ENCODE assay signal across 29 cellular contexts in the genomic region with DNA sequence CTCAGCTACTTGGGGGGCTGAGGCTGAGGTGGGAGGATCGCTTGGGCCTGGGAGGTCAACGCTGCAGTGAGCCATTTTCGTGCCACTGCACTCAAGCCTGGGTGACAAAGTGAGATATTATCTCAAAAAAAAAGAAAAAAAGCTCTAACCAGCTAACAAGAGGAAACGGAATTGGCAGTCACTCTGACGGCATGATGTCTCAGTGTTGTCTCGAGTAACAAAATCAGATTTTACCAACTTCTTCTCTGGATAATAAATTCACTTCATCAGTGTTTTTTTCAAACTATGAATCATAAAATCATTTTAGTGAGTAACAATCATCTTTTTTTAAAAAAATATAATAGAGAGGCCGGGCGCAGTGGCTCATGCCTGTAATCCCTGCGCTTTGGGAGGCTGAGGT.
"Had no signal": no experiment of that assay in that cellular context is flagged by ENCODE, and none has a peak within 500 bp of the region (broad histone marks: within the 10 kb centered on the region; RNA-seq: fewer than 3 reads in every experiment).

No MANE protein-coding gene starts in this region.

- H3K27ac ChIP-seq: brain microvascular endothelial cell, coronary artery, esophagus muscularis mucosa, gastroesophageal sphincter, heart right ventricle, WERI-Rb-1 had no signal

- H3K27me3 ChIP-seq: brain microvascular endothelial cell, esophagus muscularis mucosa, gastroesophageal sphincter, heart right ventricle had no signal

- H3K36me3 ChIP-seq: brain microvascular endothelial cell, esophagus muscularis mucosa, gastroesophageal sphincter, heart right ventricle, WERI-Rb-1 had no signal

- DNase-seq: activated B cell treated with CpG ODN at 0.5 μM for 24 hours; activated CD4-positive, alpha-beta T cell treated with anti-CD3 and anti-CD28 coated beads for 48 hours; activated CD4-positive, alpha-beta T cell treated with anti-CD3 and anti-CD28 coated beads, Interleukin-2, amount 50 U/mL, for 1 hour; activated CD4-positive, alpha-beta T cell treated with anti-CD3 and anti-CD28 coated beads, Interleukin-2, amount 50 U/mL, for 48 hours; activated CD8-positive, alpha-beta memory T cell treated with anti-CD3 and anti-CD28 coated beads for 24 hours; activated CD8-positive, alpha-beta T cell treated with anti-CD3 and anti-CD28 coated beads for 36 hours; activated effector memory CD4-positive, alpha-beta T cell treated with Interleukin-2 at 50 U/mL for 16 hours; activated gamma-delta T cell treated with Interleukin-2 at 50 U/mL for 16 hours; activated naive CD4-positive, alpha-beta T cell treated with anti-CD3 and anti-CD28 coated beads, Interleukin-2, amount 50 U/mL, for 16 hours; activated naive CD4-positive, alpha-beta T cell treated with Interleukin-2 at 50 U/mL for 16 hours; activated T-cell treated with anti-CD3 and anti-CD28 coated beads, Interleukin-2, amount 50 U/mL, for 4 hours; amniotic stem cell; anterior cingulate cortex; brain microvascular endothelial cell; dermis blood vessel endothelial cell; effector CD4-positive, alpha-beta T cell; effector memory CD8-positive, alpha-beta T cell; erythroblast; foreskin melanocyte; heart right ventricle; T-helper 1 cell; T-helper 17 cell; T1000; WERI-Rb-1 had no signal

- ATAC-seq: activated CD4-positive, CD25-positive, alpha-beta regulatory T cell treated with anti-CD3 and anti-CD28 coated beads, Interleukin-2, amount 50 U/mL, for 24 hours; activated CD8-positive, alpha-beta T cell treated with anti-CD3 and anti-CD28 coated beads for 36 hours; activated T-cell treated with anti-CD3 and anti-CD28 coated beads, Interleukin-2, amount 50 U/mL, for 4 hours; activated T-helper 17 cell treated with anti-CD3 and anti-CD28 coated beads, Interleukin-2, amount 50 U/mL, for 72 hours; effector memory CD8-positive, alpha-beta T cell; gastroesophageal sphincter; heart right ventricle; T-helper 17 cell had no signal

- H3K9me3 ChIP-seq: esophagus muscularis mucosa, gastroesophageal sphincter, heart right ventricle had no signal

- H3K4me3 ChIP-seq: coronary artery, esophagus muscularis mucosa, gastroesophageal sphincter, heart right ventricle had no signal
